ENCODE assay signal across 20 cellular contexts in genomic region chr12:132717011-132717410, GRCh38. TPM values are rescaled to one million over a fixed set of nuclear protein-coding genes. Genes with fewer than 3 reads are reported as not detected.
DNase-seq lines count a peak whose midpoint lies in the region; ATAC-seq, FAIRE-seq and TF ChIP-seq lines count a peak whose summit lies in the region.
"Had no signal": no experiment of that assay in that cellular context is flagged by ENCODE, and none has a peak within 500 bp of the region (broad histone marks: within the 10 kb centered on the region; RNA-seq: fewer than 3 reads in every experiment).

No MANE protein-coding gene starts in this region.

- H3K79me2 ChIP-seq in K562 (ENCODE audit: control insufficient read depth, insufficient read depth, low read length) = peaks cover 31% of the 10 kb centered on the region

- H3K27me3 ChIP-seq in H7 (ENCODE audit: control insufficient read depth, insufficient read depth, low read length) = no peaks in the 10 kb centered on the region
- no peaks in the 10 kb centered on the region for H3K27me3 ChIP-seq in K562 (ENCODE audit: control insufficient read depth in 2 of 2, insufficient read depth in 2 of 2, low read length in 2 of 2)
- no peaks in the 10 kb centered on the region for H3K27me3 ChIP-seq in CD4-positive, alpha-beta memory T cell (ENCODE audit: insufficient read depth, low read length)

- no peak for DNase-seq in activated naive CD4-positive, alpha-beta T cell treated with anti-CD3 and anti-CD28 coated beads for 36 hours
- DNase-seq in A549 (ENCODE audit: low read depth in 1 of 2, low spot score in 1 of 2) = no peak
- DNase-seq in H7 = peak; percentile 58
- no peak for DNase-seq in K562 (ENCODE audit: extremely low read depth in 1 of 4, low spot score in 3 of 4)
- no peak for DNase-seq in CD4-positive, alpha-beta memory T cell
- DNase-seq in NOMO-1 treated with dmso at 0.1 percent for 144 hours (lab: John Stamatoyannopoulos, UW; ENCODE audit: unreplicated experiment) = no peak
- DNase-seq: Caco-2; CD8-positive, alpha-beta memory T cell; DMS 273 treated with DMSO at 0.1 percent for 48 hours; HFFc6; IMR-90; KG1 had no signal

- H3K27me3 Mint-ChIP-seq in activated naive CD4-positive, alpha-beta T cell treated with anti-CD3 and anti-CD28 coated beads, Interleukin-2, amount 50 U/mL, for 24 hours = no peaks in the 10 kb centered on the region
- no peaks in the 10 kb centered on the region for H3K27me3 Mint-ChIP-seq in activated naive CD4-positive, alpha-beta T cell treated with anti-CD3 and anti-CD28 coated beads for 36 hours (ENCODE audit: low read depth)
- H3K27me3 Mint-ChIP-seq in CD4-positive, alpha-beta memory T cell = no peaks in the 10 kb centered on the region
- H3K27me3 Mint-ChIP-seq: B cell; CD8-positive, alpha-beta memory T cell had no signal

- in situ Hi-C loops in K562 (cut with MboI) = no loop called here

- intact Hi-C loops in activated naive CD4-positive, alpha-beta T cell treated with anti-CD3 and anti-CD28 coated beads for 36 hours (cut with micrococcal nuclease) = no loop called here
- intact Hi-C loops in K562 (cut with micrococcal nuclease) = no loop called here
- intact Hi-C loops in CD4-positive, alpha-beta memory T cell (cut with micrococcal nuclease) = no loop called here

- TF ChIP-seq CTCF in A549 (IDR thresholded peaks at IDR 0.05) (no peak), K562 (IDR thresholded peaks at IDR 0.05 in 2 of 3, conservative IDR thresholded peaks at IDR 0.05 in 1 of 3; ENCODE audit: insufficient read depth in 2 of 3, low read depth in 1 of 3, low read length in 3 of 3) (no peak)

- BruUV-seq in K562 (replicated peaks; lab: Mats Ljungman, UMichigan) = no TSS peak

- H3K9ac ChIP-seq in K562 (ENCODE audit: insufficient read depth in 1 of 2, low read depth in 2 of 2, low read length in 2 of 2) = no peak overlapping the region

- H3K4me1 ChIP-seq in A549 (no peaks in the 10 kb centered on the region), K562 (replicated peaks in 1 of 2; ENCODE audit: control insufficient read depth in 2 of 2, insufficient read depth in 2 of 2, low read length in 2 of 2) (peaks cover 0 to 6% of the 10 kb centered on the region in 2 experiments; a peak in 3 of 5 replicates)
- peaks cover 12% of the 10 kb centered on the region for H3K4me1 ChIP-seq in CD4-positive, alpha-beta memory T cell (ENCODE audit: insufficient read depth, low read length)
- H3K4me1 ChIP-seq: Caco-2, HAP-1 had no signal

- FAIRE-seq in A549 (lab: Jason Lieb, UNC) (no peak), K562 (lab: Jason Lieb, UNC) (no peak)
- FAIRE-seq: GM12878, GM18507 had no signal

- peaks cover 13% of the 10 kb centered on the region for H3K36me3 Mint-ChIP-seq in activated naive CD4-positive, alpha-beta T cell treated with anti-CD3 and anti-CD28 coated beads, Interleukin-2, amount 50 U/mL, for 24 hours
- peaks cover 40% of the 10 kb centered on the region for H3K36me3 Mint-ChIP-seq in activated naive CD4-positive, alpha-beta T cell treated with anti-CD3 and anti-CD28 coated beads for 36 hours (ENCODE audit: low read depth)
- peaks cover 15 to 45% of the 10 kb centered on the region in 2 donors for H3K36me3 Mint-ChIP-seq in CD4-positive, alpha-beta memory T cell

- TF ChIP-seq POLR2A in A549 (IDR thresholded peaks at IDR 0.05; ENCODE audit: low read length) (no peak), K562 (conservative IDR thresholded peaks at IDR 0.05) (no peak)

- peaks cover 16% of the 10 kb centered on the region for H3K36me3 ChIP-seq in H7 (replicated peaks; ENCODE audit: control insufficient read depth, insufficient read depth, low read length)
- H3K36me3 ChIP-seq in K562 (ENCODE audit: control insufficient read depth, insufficient read depth, low read length) = peaks cover 80% of the 10 kb centered on the region
- H3K36me3 ChIP-seq in CD4-positive, alpha-beta memory T cell (ENCODE audit: insufficient read depth, low read length) = peaks cover 42% of the 10 kb centered on the region

- H3K4me2 ChIP-seq in A549 = no peak overlapping the region
- no peak overlapping the region for H3K4me2 ChIP-seq in K562 (ENCODE audit: insufficient read depth, low read length)
- H3K4me2 ChIP-seq: GM23338 had no signal

- no peak for TF ChIP-seq EP300 in A549 (IDR thresholded peaks at IDR 0.05)
- TF ChIP-seq EP300 in K562 (IDR thresholded peaks at IDR 0.05; ENCODE audit: low read length) = no peak

- peak overlapping the region; percentile 12 for H3K27ac Mint-ChIP-seq in activated naive CD4-positive, alpha-beta T cell treated with anti-CD3 and anti-CD28 coated beads, Interleukin-2, amount 50 U/mL, for 24 hours
- no peak overlapping the region for H3K27ac Mint-ChIP-seq in activated naive CD4-positive, alpha-beta T cell treated with anti-CD3 and anti-CD28 coated beads for 36 hours
- H3K27ac Mint-ChIP-seq in CD4-positive, alpha-beta memory T cell = no peak overlapping the region
- H3K27ac Mint-ChIP-seq: B cell, CD14-positive monocyte, GM23338, HFFc6 had no signal

- no peak overlapping the region for H3K4me3 Mint-ChIP-seq in activated naive CD4-positive, alpha-beta T cell treated with anti-CD3 and anti-CD28 coated beads, Interleukin-2, amount 50 U/mL, for 24 hours
- H3K4me3 Mint-ChIP-seq in activated naive CD4-positive, alpha-beta T cell treated with anti-CD3 and anti-CD28 coated beads for 36 hours = no peak overlapping the region
- no peak overlapping the region for H3K4me3 Mint-ChIP-seq in CD4-positive, alpha-beta memory T cell
- H3K4me3 Mint-ChIP-seq: B cell; CD14-positive monocyte; CD8-positive, alpha-beta memory T cell; GM23338; HFFc6 had no signal

- H3K27ac ChIP-seq in A549 (no peak overlapping the region), K562 (ENCODE audit: extremely low read depth, low read depth, low read length) (no peak overlapping the region)
- H3K27ac ChIP-seq in CD4-positive, alpha-beta memory T cell (ENCODE audit: low read depth, low read length) = no peak overlapping the region

- H2AFZ ChIP-seq in K562 (ENCODE audit: low read depth, low read length) = no peak overlapping the region
- H2AFZ ChIP-seq: GM23338 had no signal

- H3K4me3 ChIP-seq in A549 = no peak overlapping the region
- H3K4me3 ChIP-seq in H7 (ENCODE audit: insufficient read depth, low read depth, low read length) = no peak overlapping the region
- no peak overlapping the region for H3K4me3 ChIP-seq in K562
- no peak overlapping the region for H3K4me3 ChIP-seq in CD4-positive, alpha-beta memory T cell (ENCODE audit: low read length in 2 of 2)
- H3K4me3 ChIP-seq: GM12878, GM23338, HAP-1 had no signal

- no peaks in the 10 kb centered on the region for H3K9me3 Mint-ChIP-seq in activated naive CD4-positive, alpha-beta T cell treated with anti-CD3 and anti-CD28 coated beads, Interleukin-2, amount 50 U/mL, for 24 hours
- H3K9me3 Mint-ChIP-seq in activated naive CD4-positive, alpha-beta T cell treated with anti-CD3 and anti-CD28 coated beads for 36 hours = no peaks in the 10 kb centered on the region
- peaks cover 0 to 6% (median 0%) of the 10 kb centered on the region in 8 donors for H3K9me3 Mint-ChIP-seq in CD4-positive, alpha-beta memory T cell
- H3K9me3 Mint-ChIP-seq: CD8-positive, alpha-beta memory T cell; GM23338 had no signal

- CTCF ChIA-PET in activated naive CD4-positive, alpha-beta T cell treated with anti-CD3 and anti-CD28 coated beads for 36 hours (lab: Charles Lee) = no interaction called here
- CTCF ChIA-PET in A549 (lab: Yijun Ruan, JAX) (no interaction called here), K562 (lab: Yijun Ruan, JAX; ENCODE audit: low intra/inter-chr PET ratio) (no interaction called here)
- CTCF ChIA-PET in CD4-positive, alpha-beta memory T cell (lab: Charles Lee; ENCODE audit: partially characterized antibody) = no interaction called here

- no peaks in the 10 kb centered on the region for H3K9me1 ChIP-seq in K562 (ENCODE audit: control insufficient read depth, insufficient read depth, low read length)

- peaks cover 22% of the 10 kb centered on the region for H3K4me1 Mint-ChIP-seq in activated naive CD4-positive, alpha-beta T cell treated with anti-CD3 and anti-CD28 coated beads, Interleukin-2, amount 50 U/mL, for 24 hours
- peaks cover 19% of the 10 kb centered on the region for H3K4me1 Mint-ChIP-seq in activated naive CD4-positive, alpha-beta T cell treated with anti-CD3 and anti-CD28 coated beads for 36 hours (ENCODE audit: low read depth)
- H3K4me1 Mint-ChIP-seq in CD4-positive, alpha-beta memory T cell = peaks cover 3 to 20% (median 10%) of the 10 kb centered on the region in 4 donors
- H3K4me1 Mint-ChIP-seq: GM23338 had no signal

- H4K20me1 ChIP-seq in K562 (replicated peaks; ENCODE audit: control insufficient read depth, insufficient read depth, low read length) = no peaks in the 10 kb centered on the region; the same call in 1 of the 2 replicates

- 86% methylated on average over 9 of the region's 17 CpGs for WGBS in A549 (ENCODE audit: missing lambda C conversion rate)
- 91% methylated on average over 9 of the region's 17 CpGs for WGBS in K562 (ENCODE audit: insufficient coverage, low coverage, missing lambda C conversion rate)

- POLR2A ChIA-PET in A549 (lab: Yijun Ruan, JAX) (interaction anchor here (0.6 kb wide), 1 partner anchor 26 kb away, joined by 6 read pairs; no protein-coding TSS in a partner anchor), K562 (lab: Yijun Ruan, JAX) (interaction anchor here (1.5 kb wide), 1 partner anchor 8 kb away, joined by 4 read pairs; no protein-coding TSS in a partner anchor)
- POLR2A ChIA-PET in CD4-positive, alpha-beta memory T cell (lab: Charles Lee; ENCODE audit: partially characterized antibody) = no interaction called here

- ATAC-seq in A549 (peak; percentile 3 to 22; a peak in 1 of 6 replicates), K562 (no peak), HG03039 (IDR thresholded peaks at IDR 0.05; ENCODE audit: unreplicated experiment) (no peak)
- ATAC-seq: GM12878 had no signal

- no peaks in the 10 kb centered on the region for H3K9me3 ChIP-seq in A549
- no peaks in the 10 kb centered on the region for H3K9me3 ChIP-seq in K562 (replicated peaks; ENCODE audit: control insufficient read depth, insufficient read depth, low read depth, low read length)
- no peaks in the 10 kb centered on the region for H3K9me3 ChIP-seq in CD4-positive, alpha-beta memory T cell (ENCODE audit: control insufficient read depth in 1 of 2, low read length in 2 of 2)
- H3K9me3 ChIP-seq: Caco-2, HAP-1 had no signal

- no peak for TF ChIP-seq RAD21 in A549 (conservative IDR thresholded peaks at IDR 0.05 in 1 of 2, IDR thresholded peaks at IDR 0.05 in 1 of 2)
- TF ChIP-seq RAD21 in K562 (CRISPR knock-in tag; conservative IDR thresholded peaks at IDR 0.05 in 1 of 2, IDR thresholded peaks at IDR 0.05 in 1 of 2) = no peak

RNA-seq across cellular contexts. Expression of gene PGAM5, which starts 6.4 kb away (rescaled TPM):
- total RNA-seq in activated naive CD4-positive, alpha-beta T cell treated with anti-CD3 and anti-CD28 coated beads for 36 hours = 10 to 100 TPM; 50.1 to 55.7 TPM
- polyA plus RNA-seq in A549 (2011; rRNA removed) (29.3 and 36.7 TPM in 2 replicates), A549 (2017; fragmentation: RNase III; extraction: RNeasy Plus Mini Kit Qiagen cat#74134 plus additional on column Dnase treatment) (49.5 to 53.4 TPM (median 51.3 TPM) in 3 replicates), K562 (2011; rRNA removed) (49.1 and 49.2 TPM in 2 replicates), K562 (2014; fragmentation: Illumina TruSeq; extraction: Trizol) (90.2 and 97.3 TPM in 2 replicates), K562 (2014; fragmentation: Nextera tagmentation; extraction: Ambion mirVana) (10 to 100 TPM in 1 of 2 experiments, 1 to 10 TPM in 1; 7.4 to 11.4 TPM), K562 (2014; rRNA removed) (60.7 and 78.9 TPM in 2 replicates)
- polyA plus RNA-seq in A549 (2012; cell fraction: cytosol; rRNA removed) = 62.8 and 89.2 TPM in 2 replicates
- 57.4 and 65.8 TPM in 2 replicates for polyA plus RNA-seq in A549 (2012; cell fraction: nucleus; rRNA removed)
- polyA minus RNA-seq in A549 (2011; rRNA and poly(A)+ RNA removed) = 97.5 and 139 TPM in 2 replicates
- 125 and 161 TPM in 2 replicates for total RNA-seq in H7 (2014; rRNA removed; shearing (Covaris generic))
- 33.1 and 58.6 TPM in 2 replicates for total RNA-seq in K562 (2011; cell fraction: chromatin; rRNA removed; ENCODE audit: low replicate concordance)
- 36.3 and 36.7 TPM in 2 replicates for total RNA-seq in K562 (2011; cell fraction: nucleolus; rRNA removed)
- total RNA-seq in K562 (2011; cell fraction: nucleoplasm; rRNA removed) = 27.6 and 28.5 TPM in 2 replicates
- total RNA-seq in K562 (2014; rRNA removed) (99.8 and 119 TPM in 2 replicates), K562 (2014; rRNA removed; fragmentation: Illumina TruSeq; extraction: Trizol) (56.8 and 69.5 TPM in 2 replicates), K562 (2015; rRNA removed; fragmentation: Illumina TruSeq; extraction: Trizol) (88.5 and 89.0 TPM in 2 replicates), K562 (2021) (121 and 125 TPM in 2 replicates)
- polyA plus RNA-seq in K562 (2011; cell fraction: cytosol; rRNA removed) = 56.7 and 135 TPM in 2 replicates
- 20.9 and 37.2 TPM in 2 replicates for polyA plus RNA-seq in K562 (2011; cell fraction: nucleus; rRNA removed)
- polyA plus RNA-seq in K562 (2012) = 39.2 and 77.3 TPM in 2 replicates
- polyA minus RNA-seq in K562 (2011; rRNA and poly(A)+ RNA removed) = 33.5 and 64.2 TPM in 2 replicates
- polyA minus RNA-seq in K562 (2011; cell fraction: cytosol; rRNA and poly(A)+ RNA removed) = 85.1 and 114 TPM in 2 replicates
- polyA minus RNA-seq in K562 (2011; cell fraction: nucleus; rRNA and poly(A)+ RNA removed) = 17.0 and 19.7 TPM in 2 replicates
- total RNA-seq in CD4-positive, alpha-beta memory T cell = 10 to 100 TPM; 23.8 to 28.1 TPM
- 10 to 100 TPM in 1 of 2 donors, 1 to 10 TPM in 1; 7.2 to 29.7 TPM for polyA plus RNA-seq in CD4-positive, alpha-beta memory T cell

RNA-seq across cellular contexts. Expression of gene PXMP2, which starts 29.6 kb away (rescaled TPM):
- 10 to 100 TPM; 11.3 to 12.8 TPM for total RNA-seq in activated naive CD4-positive, alpha-beta T cell treated with anti-CD3 and anti-CD28 coated beads for 36 hours
- polyA plus RNA-seq in A549 (2011; rRNA removed) (21.3 and 22.5 TPM in 2 replicates), A549 (2017; fragmentation: RNase III; extraction: RNeasy Plus Mini Kit Qiagen cat#74134 plus additional on column Dnase treatment) (18.7 to 20.0 TPM (median 19.4 TPM) in 3 replicates), K562 (2011; rRNA removed) (37.7 and 44.7 TPM in 2 replicates), K562 (2014; fragmentation: Illumina TruSeq; extraction: Trizol) (43.1 and 52.3 TPM in 2 replicates), K562 (2014; fragmentation: Nextera tagmentation; extraction: Ambion mirVana) (1 to 10 TPM; 3.0 to 6.8 TPM), K562 (2014; rRNA removed) (64.0 and 66.0 TPM in 2 replicates)
- 33.5 and 36.6 TPM in 2 replicates for polyA plus RNA-seq in A549 (2012; cell fraction: cytosol; rRNA removed)
- 18.9 and 26.1 TPM in 2 replicates for polyA plus RNA-seq in A549 (2012; cell fraction: nucleus; rRNA removed)
- polyA minus RNA-seq in A549 (2011; rRNA and poly(A)+ RNA removed) = 11.3 and 11.7 TPM in 2 replicates
- total RNA-seq in H7 (2014; rRNA removed; shearing (Covaris generic)) = 18.0 and 29.9 TPM in 2 replicates
- 19.3 and 34.7 TPM in 2 replicates for total RNA-seq in K562 (2011; cell fraction: chromatin; rRNA removed; ENCODE audit: low replicate concordance)
- 30.4 and 31.9 TPM in 2 replicates for total RNA-seq in K562 (2011; cell fraction: nucleolus; rRNA removed)
- total RNA-seq in K562 (2011; cell fraction: nucleoplasm; rRNA removed) = 32.8 and 57.0 TPM in 2 replicates
- total RNA-seq in K562 (2014; rRNA removed) (66.1 and 70.9 TPM in 2 replicates), K562 (2014; rRNA removed; fragmentation: Illumina TruSeq; extraction: Trizol) (34.8 and 37.8 TPM in 2 replicates), K562 (2015; rRNA removed; fragmentation: Illumina TruSeq; extraction: Trizol) (39.8 and 41.0 TPM in 2 replicates), K562 (2021) (46.1 and 49.6 TPM in 2 replicates)
- polyA plus RNA-seq in K562 (2011; cell fraction: cytosol; rRNA removed) = 48.9 and 69.8 TPM in 2 replicates
- 30.7 and 38.7 TPM in 2 replicates for polyA plus RNA-seq in K562 (2011; cell fraction: nucleus; rRNA removed)
- 43.7 and 55.0 TPM in 2 replicates for polyA plus RNA-seq in K562 (2012)
- 14.0 and 19.0 TPM in 2 replicates for polyA minus RNA-seq in K562 (2011; rRNA and poly(A)+ RNA removed)
- 12.7 and 15.9 TPM in 2 replicates for polyA minus RNA-seq in K562 (2011; cell fraction: cytosol; rRNA and poly(A)+ RNA removed)
- 7.6 and 10.8 TPM in 2 replicates for polyA minus RNA-seq in K562 (2011; cell fraction: nucleus; rRNA and poly(A)+ RNA removed)
- total RNA-seq in CD4-positive, alpha-beta memory T cell = 1 to 10 TPM; 4.2 to 7.2 TPM
- 10 to 100 TPM; 12.9 to 23.9 TPM for polyA plus RNA-seq in CD4-positive, alpha-beta memory T cell

RNA-seq across cellular contexts. Expression of gene POLE, which starts 29.9 kb away (rescaled TPM):
- total RNA-seq in activated naive CD4-positive, alpha-beta T cell treated with anti-CD3 and anti-CD28 coated beads for 36 hours = 100 to 1,000 TPM; 118 to 121 TPM
- polyA plus RNA-seq in A549 (2011; rRNA removed) = 28.9 and 32.1 TPM in 2 replicates
- 63.0 and 69.0 TPM in 2 replicates for polyA plus RNA-seq in A549 (2012; cell fraction: cytosol; rRNA removed)
- 366 and 407 TPM in 2 replicates for polyA plus RNA-seq in A549 (2012; cell fraction: nucleus; rRNA removed)
- 63.7 to 73.6 TPM (median 67.2 TPM) in 3 replicates for polyA plus RNA-seq in A549 (2017; fragmentation: RNase III; extraction: RNeasy Plus Mini Kit Qiagen cat#74134 plus additional on column Dnase treatment)
- 157 and 173 TPM in 2 replicates for polyA minus RNA-seq in A549 (2011; rRNA and poly(A)+ RNA removed)
- 54.0 and 55.1 TPM in 2 replicates for total RNA-seq in H7 (2014; rRNA removed; shearing (Covaris generic))
- total RNA-seq in K562 (2011; cell fraction: chromatin; rRNA removed; ENCODE audit: low replicate concordance) = 895 and 1,680 TPM in 2 replicates
- 685 and 695 TPM in 2 replicates for total RNA-seq in K562 (2011; cell fraction: nucleolus; rRNA removed)
- 707 and 745 TPM in 2 replicates for total RNA-seq in K562 (2011; cell fraction: nucleoplasm; rRNA removed)
- 83.6 and 86.3 TPM in 2 replicates for total RNA-seq in K562 (2014; rRNA removed)
- 36.3 and 39.1 TPM in 2 replicates for total RNA-seq in K562 (2014; rRNA removed; fragmentation: Illumina TruSeq; extraction: Trizol)
- total RNA-seq in K562 (2015; rRNA removed; fragmentation: Illumina TruSeq; extraction: Trizol) = 42.2 and 42.3 TPM in 2 replicates
- total RNA-seq in K562 (2021) = 130 and 154 TPM in 2 replicates
- polyA plus RNA-seq in K562 (2011; rRNA removed) = 49.6 and 81.7 TPM in 2 replicates
- 34.1 and 49.5 TPM in 2 replicates for polyA plus RNA-seq in K562 (2011; cell fraction: cytosol; rRNA removed)
- 471 and 640 TPM in 2 replicates for polyA plus RNA-seq in K562 (2011; cell fraction: nucleus; rRNA removed)
- polyA plus RNA-seq in K562 (2012) = 78.0 and 105 TPM in 2 replicates
- polyA plus RNA-seq in K562 (2014; fragmentation: Illumina TruSeq; extraction: Trizol) = 64.2 and 65.6 TPM in 2 replicates
- 1 to 10 TPM; 2.4 to 2.5 TPM for polyA plus RNA-seq in K562 (2014; fragmentation: Nextera tagmentation; extraction: Ambion mirVana)
- polyA plus RNA-seq in K562 (2014; rRNA removed) = 90.6 and 126 TPM in 2 replicates
- 94.9 and 115 TPM in 2 replicates for polyA minus RNA-seq in K562 (2011; rRNA and poly(A)+ RNA removed)
- polyA minus RNA-seq in K562 (2011; cell fraction: cytosol; rRNA and poly(A)+ RNA removed) = 123 and 159 TPM in 2 replicates
- 317 and 354 TPM in 2 replicates for polyA minus RNA-seq in K562 (2011; cell fraction: nucleus; rRNA and poly(A)+ RNA removed)
- total RNA-seq in CD4-positive, alpha-beta memory T cell = 10 to 100 TPM; 69.5 to 75.4 TPM
- polyA plus RNA-seq in CD4-positive, alpha-beta memory T cell = 1 to 10 TPM; 2.2 to 6.3 TPM

RNA-seq across cellular contexts. Expression of gene ANKLE2, which starts 44.6 kb away (rescaled TPM):
- 100 to 1,000 TPM; 102 to 106 TPM for total RNA-seq in activated naive CD4-positive, alpha-beta T cell treated with anti-CD3 and anti-CD28 coated beads for 36 hours
- polyA plus RNA-seq in A549 (2011; rRNA removed) = 103 and 132 TPM in 2 replicates
- 81.7 and 90.0 TPM in 2 replicates for polyA plus RNA-seq in A549 (2012; cell fraction: cytosol; rRNA removed)
- 233 and 311 TPM in 2 replicates for polyA plus RNA-seq in A549 (2012; cell fraction: nucleus; rRNA removed)
- 70.7 to 73.2 TPM (median 72.4 TPM) in 3 replicates for polyA plus RNA-seq in A549 (2017; fragmentation: RNase III; extraction: RNeasy Plus Mini Kit Qiagen cat#74134 plus additional on column Dnase treatment)
- polyA minus RNA-seq in A549 (2011; rRNA and poly(A)+ RNA removed) = 348 and 431 TPM in 2 replicates
- total RNA-seq in H7 (2014; rRNA removed; shearing (Covaris generic)) = 41.5 and 51.4 TPM in 2 replicates
- total RNA-seq in K562 (2011; cell fraction: chromatin; rRNA removed; ENCODE audit: low replicate concordance) = 353 and 486 TPM in 2 replicates
- 225 and 254 TPM in 2 replicates for total RNA-seq in K562 (2011; cell fraction: nucleolus; rRNA removed)
- 264 and 271 TPM in 2 replicates for total RNA-seq in K562 (2011; cell fraction: nucleoplasm; rRNA removed)
- total RNA-seq in K562 (2014; rRNA removed) = 33.6 and 42.3 TPM in 2 replicates
- 44.0 and 45.6 TPM in 2 replicates for total RNA-seq in K562 (2014; rRNA removed; fragmentation: Illumina TruSeq; extraction: Trizol)
- total RNA-seq in K562 (2015; rRNA removed; fragmentation: Illumina TruSeq; extraction: Trizol) = 49.5 and 50.4 TPM in 2 replicates
- total RNA-seq in K562 (2021) = 54.3 and 56.9 TPM in 2 replicates
- 57.7 and 69.0 TPM in 2 replicates for polyA plus RNA-seq in K562 (2011; rRNA removed)
- polyA plus RNA-seq in K562 (2011; cell fraction: cytosol; rRNA removed) = 41.4 and 48.0 TPM in 2 replicates
- 224 and 322 TPM in 2 replicates for polyA plus RNA-seq in K562 (2011; cell fraction: nucleus; rRNA removed)
- 39.1 and 44.5 TPM in 2 replicates for polyA plus RNA-seq in K562 (2012)
- 43.6 and 46.3 TPM in 2 replicates for polyA plus RNA-seq in K562 (2014; fragmentation: Illumina TruSeq; extraction: Trizol)
- 1 to 10 TPM; 3.2 TPM for polyA plus RNA-seq in K562 (2014; fragmentation: Nextera tagmentation; extraction: Ambion mirVana)
- 49.7 and 51.6 TPM in 2 replicates for polyA plus RNA-seq in K562 (2014; rRNA removed)
- 139 and 163 TPM in 2 replicates for polyA minus RNA-seq in K562 (2011; rRNA and poly(A)+ RNA removed)
- polyA minus RNA-seq in K562 (2011; cell fraction: cytosol; rRNA and poly(A)+ RNA removed) = 46.5 and 72.4 TPM in 2 replicates
- polyA minus RNA-seq in K562 (2011; cell fraction: nucleus; rRNA and poly(A)+ RNA removed) = 105 and 129 TPM in 2 replicates
- 100 to 1,000 TPM in 1 of 2 experiments, 10 to 100 TPM in 1; 95.6 to 101 TPM for total RNA-seq in CD4-positive, alpha-beta memory T cell
- polyA plus RNA-seq in CD4-positive, alpha-beta memory T cell = 10 to 100 TPM; 21.0 to 44.4 TPM

Comparison
In these comparisons a context has a peak if more than half of its experiments do, and no peak if none do; other contexts are left out.
1. ATAC-seq: peak in A549 (2 of 2); none in K562 (single experiment) and HG03039 (single experiment).